17 cellular contexts compared by ENCODE assay signal in genomic region chr10:117138838-117139580, GRCh38. TPM values are rescaled to one million over a fixed set of nuclear protein-coding genes. Genes with fewer than 3 reads are reported as not detected.
DNase-seq lines count a peak whose midpoint lies in the region; ATAC-seq, FAIRE-seq and TF ChIP-seq lines count a peak whose summit lies in the region.
"Had no signal": no experiment of that assay in that cellular context is flagged by ENCODE, and none has a peak within 500 bp of the region (broad histone marks: within the 10 kb centered on the region; RNA-seq: fewer than 3 reads in every experiment).

No MANE protein-coding gene starts in this region.

- H4K20me1 ChIP-seq in PC-3 (ENCODE audit: low read length), result no peaks in the 10 kb centered on the region
- H4K20me1 ChIP-seq: BLaER1 treated with 17β-estradiol and CSF1 and Interleukin-3, amounts not matched to agents 10 nM and 100 nM had no signal

- H3K27ac ChIP-seq in A549 (no peak overlapping the region; a peak in 1 of 6 replicates), PC-3 (ENCODE audit: low read length) (no peak overlapping the region), iPS-18a (ENCODE audit: low read length) (no peak overlapping the region)
- H3K27ac ChIP-seq: BLaER1 treated with 17β-estradiol and CSF1 and Interleukin-3, amounts not matched to agents 10 nM and 100 nM had no signal

- peak overlapping the region; percentile 81 for H2AFZ ChIP-seq in PC-3 (ENCODE audit: low read length)

- H3K27me3 ChIP-seq in PC-3 (ENCODE audit: low read length) (peaks cover 25% of the 10 kb centered on the region), iPS-18a (ENCODE audit: control insufficient read depth, insufficient read depth, low read length) (peaks cover 99% of the 10 kb centered on the region)

- H3K4me2 ChIP-seq in A549 (peak overlapping the region; percentile 80), PC-3 (ENCODE audit: low read length) (peak overlapping the region; percentile 91)
- H3K4me2 ChIP-seq: BLaER1 treated with 17β-estradiol and CSF1 and Interleukin-3, amounts not matched to agents 10 nM and 100 nM had no signal

- DNase-seq in A549 (ENCODE audit: low read depth in 1 of 2, low spot score in 1 of 2) (no peak), ELF-1 (ENCODE audit: low read depth, low spot score) (peak; percentile 81), PC-3 (peak; percentile 4), erythroblast (lab: John Stamatoyannopoulos, UW) (no peak), GM10266 (ENCODE audit: extremely low spot score) (no peak), GDM1 (lab: John Stamatoyannopoulos, UW) (no peak), NCI-H2081 (lab: John Stamatoyannopoulos, UW) (no peak)
- DNase-seq: NCI-H774, right cardiac atrium, Right ventricle myocardium superior had no signal

- TF ChIP-seq POLR2A in A549 (IDR thresholded peaks at IDR 0.05; ENCODE audit: low read length) (no peak), erythroblast (IDR thresholded peaks at IDR 0.05; ENCODE audit: low read length) (no peak)

- FAIRE-seq in A549 (lab: Jason Lieb, UNC), result no peak

- no peak for ATAC-seq in A549
- peak; percentile 10; the same call in 1 of the 2 replicates for ATAC-seq in PC-3
- ATAC-seq: left lobe of liver; stimulated activated naive CD8-positive, alpha-beta T cell treated with anti-CD3 and anti-CD28 coated beads, Interleukin-15, Interleukin-2, amounts not matched to agents 100 U/mL and 50 U/mL, for 24 hours had no signal

- POLR2A ChIA-PET in A549 (lab: Yijun Ruan, JAX) (no interaction called here), PC-3 (lab: Charles Lee; ENCODE audit: unreplicated experiment) (no interaction called here)

- WGBS in A549 (ENCODE audit: missing lambda C conversion rate), result 83% methylated on average over 19 of the region's 19 CpGs

- intact Hi-C loops in PC-3 (cut with micrococcal nuclease), result no loop called here

- H3K79me2 ChIP-seq in PC-3 (ENCODE audit: low read length), result no peaks in the 10 kb centered on the region

- H3K9me2 ChIP-seq in PC-3 (replicated peaks; ENCODE audit: low read length), result no peaks in the 10 kb centered on the region

- BruUV-seq in PC-3 (replicated peaks; lab: Mats Ljungman, UMichigan), result no TSS peak

- no peaks in the 10 kb centered on the region for H3F3A ChIP-seq in PC-3 (ENCODE audit: low read length, unreplicated experiment)

- H3K4me3 ChIP-seq in A549 (no peak overlapping the region; the same call in 2 of the 3 replicates), PC-3 (ENCODE audit: low read length) (peak overlapping the region; percentile 75), iPS-18a (ENCODE audit: low read length) (peak overlapping the region; percentile 19)
- H3K4me3 ChIP-seq: BLaER1 treated with 17β-estradiol and CSF1 and Interleukin-3, amounts not matched to agents 10 nM and 100 nM had no signal

- no peak for TF ChIP-seq RAD21 in A549 (conservative IDR thresholded peaks at IDR 0.05 in 1 of 2, IDR thresholded peaks at IDR 0.05 in 1 of 2)

- H3K36me3 ChIP-seq in PC-3 (ENCODE audit: low read depth, low read length), result no peaks in the 10 kb centered on the region
- no peaks in the 10 kb centered on the region for H3K36me3 ChIP-seq in iPS-18a (ENCODE audit: control insufficient read depth, low read depth, low read length)

- TF ChIP-seq CTCF in A549 (IDR thresholded peaks at IDR 0.05) (no peak), PC-3 (conservative IDR thresholded peaks at IDR 0.05; ENCODE audit: low read depth, low read length) (no peak), GM10266 (IDR thresholded peaks at IDR 0.05; ENCODE audit: control insufficient read depth, insufficient read depth, low read depth, missing control alignments) (no peak)

- H3K9me3 ChIP-seq in A549, result peaks cover 3% of the 10 kb centered on the region; the same call in 2 of the 3 replicates
- H3K9me3 ChIP-seq in PC-3 (ENCODE audit: low read length), result no peaks in the 10 kb centered on the region
- H3K9me3 ChIP-seq in iPS-18a (ENCODE audit: control insufficient read depth, low read depth, low read length), result no peaks in the 10 kb centered on the region

- no peak overlapping the region for H3K9ac ChIP-seq in PC-3 (ENCODE audit: low read length)
- no peak overlapping the region for H3K9ac ChIP-seq in iPS-18a (ENCODE audit: low read length)
- H3K9ac ChIP-seq: BLaER1 treated with 17β-estradiol and CSF1 and Interleukin-3, amounts not matched to agents 10 nM and 100 nM had no signal

- TF ChIP-seq EP300 in A549 (IDR thresholded peaks at IDR 0.05), result no peak

- 0 out of 3 replicates have a peak, but pooled peaks cover 4% of the 10 kb centered on the region for H3K4me1 ChIP-seq in A549
- peaks cover 9% of the 10 kb centered on the region; the same call in 1 of the 2 replicates for H3K4me1 ChIP-seq in PC-3 (ENCODE audit: insufficient read depth, low read length)
- peaks cover 17% of the 10 kb centered on the region for H3K4me1 ChIP-seq in iPS-18a (ENCODE audit: control insufficient read depth, low read depth, low read length)
- H3K4me1 ChIP-seq: BLaER1 treated with 17β-estradiol and CSF1 and Interleukin-3, amounts not matched to agents 10 nM and 100 nM had no signal

- CTCF ChIA-PET in A549 (lab: Yijun Ruan, JAX), result interaction anchor here (1.0 to 1.3 kb wide), 3 partner anchors 9 to 351 kb away, joined by 3 read pairs; no protein-coding TSS in a partner anchor
- CTCF ChIA-PET in PC-3 (lab: Charles Lee), result interaction anchor here (0.6 kb wide), 1 partner anchor 512 kb away, joined by 8 read pairs; no protein-coding TSS in a partner anchor

TF ChIP-seq in A549, 52 proteins besides CTCF, POLR2A, EP300 and RAD21:
- TF ChIP-seq HMGXB4 (CRISPR knock-in tag; IDR thresholded peaks at IDR 0.05; ENCODE audit: borderline replicate concordance), result no peak
- no peak for TF ChIP-seq CEBPB (IDR thresholded peaks at IDR 0.05)
- TF ChIP-seq NFE2L2 (conservative IDR thresholded peaks at IDR 0.05; ENCODE audit: low read length), result no peak
- TF ChIP-seq TP53 (CRISPR knock-in tag; IDR thresholded peaks at IDR 0.05), result no peak
- no peak for TF ChIP-seq ZSCAN20 (CRISPR knock-in tag; IDR thresholded peaks at IDR 0.05)
- no peak for TF ChIP-seq KDM1A (IDR thresholded peaks at IDR 0.05; ENCODE audit: low read depth)
- no peak for TF ChIP-seq TFCP2L1 (CRISPR knock-in tag; IDR thresholded peaks at IDR 0.05)
- no peak for TF ChIP-seq HOXA7 (CRISPR knock-in tag; IDR thresholded peaks at IDR 0.05)
- TF ChIP-seq FOSL2 (IDR thresholded peaks at IDR 0.05), result no peak
- TF ChIP-seq FOSL2 (CRISPR knock-in tag; IDR thresholded peaks at IDR 0.05), result no peak
- TF ChIP-seq RFX5 (IDR thresholded peaks at IDR 0.05), result no peak
- no peak for TF ChIP-seq RCOR1 (IDR thresholded peaks at IDR 0.05; ENCODE audit: low read depth, low read length)
- TF ChIP-seq HEYL (CRISPR knock-in tag; IDR thresholded peaks at IDR 0.05), result no peak
- TF ChIP-seq ELK1 (IDR thresholded peaks at IDR 0.05; ENCODE audit: low read depth, low read length), result no peak
- TF ChIP-seq FOXS1 (CRISPR knock-in tag; IDR thresholded peaks at IDR 0.05), result no peak
- no peak for TF ChIP-seq FOSB (CRISPR knock-in tag; IDR thresholded peaks at IDR 0.05)
- no peak for TF ChIP-seq HDAC2 (IDR thresholded peaks at IDR 0.05)

RNA-seq across cellular contexts. Expression of gene VAX1, which starts 0.9 kb away (rescaled TPM):
- 0.60 and 0.70 TPM in 2 replicates for polyA plus RNA-seq in A549 (2011; rRNA removed)
- 0.73 and 1.0 TPM in 2 replicates for polyA plus RNA-seq in A549 (2012; cell fraction: cytosol; rRNA removed)
- 1.3 and 1.5 TPM in 2 replicates for polyA plus RNA-seq in A549 (2012; cell fraction: nucleus; rRNA removed)
- 0.54 to 0.71 TPM (median 0.68 TPM) in 3 replicates for polyA plus RNA-seq in A549 (2017; fragmentation: RNase III; extraction: RNeasy Plus Mini Kit Qiagen cat#74134 plus additional on column Dnase treatment)
- 0.33 and 0.44 TPM in 2 replicates for polyA minus RNA-seq in A549 (2011; rRNA and poly(A)+ RNA removed)
- total RNA-seq in PC-3 (2014; rRNA removed), result 0.12 and 0.98 TPM in 2 replicates
- total RNA-seq: endothelial cell of umbilical vein, G401, left lobe of liver, myocyte, right cardiac atrium, Right ventricle myocardium superior had no signal
- polyA plus RNA-seq: endothelial cell of umbilical vein, right cardiac atrium had no signal

RNA-seq across cellular contexts. Expression of gene KCNK18, which starts 58.3 kb away (rescaled TPM):
- not detected in 2 replicates for polyA plus RNA-seq in A549 (2011; rRNA removed)
- not detected in 2 replicates for polyA plus RNA-seq in A549 (2012; cell fraction: cytosol; rRNA removed)
- polyA plus RNA-seq in A549 (2012; cell fraction: nucleus; rRNA removed), result not detected in 2 replicates
- not detected in 3 replicates for polyA plus RNA-seq in A549 (2017; fragmentation: RNase III; extraction: RNeasy Plus Mini Kit Qiagen cat#74134 plus additional on column Dnase treatment)
- not detected in 2 replicates for polyA minus RNA-seq in A549 (2011; rRNA and poly(A)+ RNA removed)
- not detected in 2 replicates for total RNA-seq in PC-3 (2014; rRNA removed)
- total RNA-seq: endothelial cell of umbilical vein, G401, left lobe of liver, myocyte, right cardiac atrium, Right ventricle myocardium superior had no signal
- polyA plus RNA-seq: endothelial cell of umbilical vein, right cardiac atrium had no signal

Comparison
In these comparisons a context has a peak if more than half of its experiments do, and no peak if none do; other contexts are left out.
1. DNase-seq: peak in ELF-1 (single experiment) and PC-3 (single experiment); none in A549 (0 of 2), erythroblast (0 of 2), GM10266 (single experiment), GDM1 (single experiment) and NCI-H2081 (0 of 2).